In genomic region chr2:171327043-171327496, GRCh38 we compare ENCODE assay signal across 14 cellular contexts.
DNase-seq lines count a peak whose midpoint lies in the region; ATAC-seq lines count a peak whose summit lies in the region.
"Had no signal": no experiment of that assay in that cellular context is flagged by ENCODE, and none has a peak within 500 bp of the region (broad histone marks: within the 10 kb centered on the region; RNA-seq: fewer than 3 reads in every experiment).

No MANE protein-coding gene starts in this region.

- peak overlapping the region; percentile 21 for H3K18ac ChIP-seq in mesendoderm (ENCODE audit: low read length)

- H3K79me1 ChIP-seq in mesendoderm (ENCODE audit: low read length) = no peaks in the 10 kb centered on the region

- no peaks in the 10 kb centered on the region for H3K27me3 Mint-ChIP-seq in IgD-negative memory B cell
- no peaks in the 10 kb centered on the region for H3K27me3 Mint-ChIP-seq in activated naive CD8-positive, alpha-beta T cell

- no peaks in the 10 kb centered on the region for H3K36me3 ChIP-seq in mesendoderm (ENCODE audit: control insufficient read depth, insufficient read depth, low read length)

- H2BK5ac ChIP-seq in mesendoderm (ENCODE audit: low read length) = peak overlapping the region; percentile 52

- H2BK120ac ChIP-seq in mesendoderm (ENCODE audit: low read depth, low read length) = no peak overlapping the region

- no peak overlapping the region for H3K56ac ChIP-seq in mesendoderm (ENCODE audit: low read length)

- peak; percentile 48 for DNase-seq in ELF-1 (ENCODE audit: low read depth, low spot score)
- peak; percentile 85 for DNase-seq in mesendoderm
- DNase-seq in pons (ENCODE audit: low spot score) = no peak
- DNase-seq in sciatic nerve (ENCODE audit: low spot score) = no peak
- no peak for DNase-seq in NCI-H2029 (lab: John Stamatoyannopoulos, UW)
- DNase-seq: foreskin keratinocyte; MV-4-11; NK-92 treated with Interleukin-12 subunit alpha and Interleukin-12 subunit beta, amount 100 ng/mL, for 24 hours; stimulated activated CD4-positive, alpha-beta T cell treated with anti-CD3 and anti-CD28 coated beads, Interleukin-2, amount 100 ng/mL, for 24 hours had no signal

- H4K5ac ChIP-seq in mesendoderm (ENCODE audit: low read length) = peak overlapping the region; percentile 47

- peaks cover 45 to 52% (median 46%) of the 10 kb centered on the region in 3 donors for H3K4me1 Mint-ChIP-seq in IgD-negative memory B cell
- H3K4me1 Mint-ChIP-seq in activated naive CD8-positive, alpha-beta T cell (ENCODE audit: low read depth) = peaks cover 27% of the 10 kb centered on the region

- no peak overlapping the region for H3K23ac ChIP-seq in mesendoderm (ENCODE audit: low read length)

- no peak overlapping the region for H3K4me2 ChIP-seq in mesendoderm (ENCODE audit: low read length)

- H2BK15ac ChIP-seq in mesendoderm (replicated peaks; ENCODE audit: low read depth) = no peak overlapping the region

- H3K27ac Mint-ChIP-seq in IgD-negative memory B cell = peak overlapping the region; percentile 93 to 97 (median 96)
- peak overlapping the region; percentile 8 for H3K27ac Mint-ChIP-seq in activated naive CD8-positive, alpha-beta T cell

- H3K36me3 Mint-ChIP-seq in IgD-negative memory B cell = peaks cover 4% of the 10 kb centered on the region
- peaks cover 21% of the 10 kb centered on the region for H3K36me3 Mint-ChIP-seq in activated naive CD8-positive, alpha-beta T cell

- no peaks in the 10 kb centered on the region for H3K27me3 ChIP-seq in mesendoderm (ENCODE audit: insufficient read depth, low read length, poor library complexity)
- H3K27me3 ChIP-seq: foreskin keratinocyte had no signal

- no peak for ATAC-seq in sciatic nerve
- no peak for ATAC-seq in GM19328 (IDR thresholded peaks at IDR 0.05; ENCODE audit: unreplicated experiment)
- ATAC-seq: foreskin keratinocyte, left lobe of liver had no signal

- H3K79me2 ChIP-seq in mesendoderm (ENCODE audit: control insufficient read depth, insufficient read depth, low read length) = no peaks in the 10 kb centered on the region

- intact Hi-C loops in sciatic nerve (cut with DNase I) = no loop called here

- no peaks in the 10 kb centered on the region for H3K9me3 Mint-ChIP-seq in IgD-negative memory B cell
- H3K9me3 Mint-ChIP-seq in activated naive CD8-positive, alpha-beta T cell (ENCODE audit: low read depth) = no peaks in the 10 kb centered on the region

- H4K8ac ChIP-seq in mesendoderm (ENCODE audit: low read depth, low read length) = no peak overlapping the region

- no CpG with 5 or more reads among the region's 4 CpGs for WGBS in mesendoderm (ENCODE audit: extremely low coverage, insufficient coverage, low lambda C conversion rate)

- H3K4me3 ChIP-seq in mesendoderm (ENCODE audit: low read length) = no peak overlapping the region
- H3K4me3 ChIP-seq: coronary artery had no signal

- no peak overlapping the region for H3K4ac ChIP-seq in mesendoderm (ENCODE audit: low read depth, low read length)

- peaks cover 2% of the 10 kb centered on the region for H3K4me1 ChIP-seq in mesendoderm (ENCODE audit: control insufficient read depth, low read depth, low read length)
- H3K4me1 ChIP-seq: foreskin keratinocyte had no signal

- H3K27ac ChIP-seq in mesendoderm (ENCODE audit: low read depth, low read length) = peak overlapping the region; percentile 65
- H3K27ac ChIP-seq: coronary artery, foreskin keratinocyte had no signal

- H3K4me3 Mint-ChIP-seq in IgD-negative memory B cell = peak overlapping the region; percentile 19 to 91 (median 82)
- H3K4me3 Mint-ChIP-seq in activated naive CD8-positive, alpha-beta T cell = no peak overlapping the region

- H3K9ac ChIP-seq in mesendoderm (ENCODE audit: low read length) = no peak overlapping the region

- H2AK5ac ChIP-seq in mesendoderm (ENCODE audit: low read length) = no peak overlapping the region

Comparison
In these comparisons a context has a peak if more than half of its experiments do, and no peak if none do; other contexts are left out.
1. DNase-seq: peak in ELF-1 (single experiment) and mesendoderm (single experiment); none in pons (single experiment), sciatic nerve (single experiment) and NCI-H2029 (single experiment).